ENCODE assay signal across 20 cellular contexts in the genomic region with DNA sequence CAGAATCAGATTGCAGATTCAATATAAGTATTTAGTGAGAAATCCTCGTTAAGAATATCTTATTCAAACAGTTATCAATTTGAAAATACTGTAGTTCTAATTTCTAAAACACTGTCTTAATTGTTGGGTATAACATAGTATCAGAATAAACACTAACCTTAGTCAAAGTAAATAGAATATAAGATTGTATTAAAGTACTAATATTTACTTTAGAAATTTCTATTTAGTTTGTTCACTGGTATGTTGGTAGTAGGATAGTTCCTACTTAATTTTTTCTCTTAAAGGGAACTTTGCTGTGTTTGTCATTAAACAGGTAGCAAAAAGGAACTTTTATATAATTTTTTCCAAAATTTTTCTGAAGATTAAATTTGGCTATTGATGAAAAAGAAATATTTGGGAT. TPM values are rescaled to one million over a fixed set of nuclear protein-coding genes. Genes with fewer than 3 reads are reported as not detected.
DNase-seq lines count a peak whose midpoint lies in the region; ATAC-seq, FAIRE-seq and TF ChIP-seq lines count a peak whose summit lies in the region.
"Had no signal": no experiment of that assay in that cellular context is flagged by ENCODE, and none has a peak within 500 bp of the region (broad histone marks: within the 10 kb centered on the region; RNA-seq: fewer than 3 reads in every experiment).

No MANE protein-coding gene starts in this region.

- WGBS in right cardiac atrium, result 79% methylated on average over 1 of the region's 1 CpG
- 69 to 81% (median 78%) methylated on average over 1 of the region's 1 CpG for WGBS in psoas muscle, 3 donors

- intact Hi-C loops in left ventricle myocardium inferior (cut with micrococcal nuclease), result no loop called here
- intact Hi-C loops in right cardiac atrium (cut with DNase I), result no loop called here
- intact Hi-C loops in psoas muscle (cut with DNase I), result no loop called here

- peak; percentile 45 for FAIRE-seq in colon (lab: Jason Lieb, UNC)
- FAIRE-seq: GM12891, GM18507, H54 had no signal

- TF ChIP-seq CTCF in left ventricle myocardium inferior (IDR thresholded peaks at IDR 0.05; ENCODE audit: borderline replicate concordance) (no peak), psoas muscle (IDR thresholded peaks at IDR 0.05) (no peak)

- H3K4me3 ChIP-seq in left ventricle myocardium inferior (no peak overlapping the region), right cardiac atrium (ENCODE audit: low read length) (no peak overlapping the region), psoas muscle (no peak overlapping the region)
- H3K4me3 ChIP-seq: BLaER1, HAP-1 had no signal

- H3K36me3 ChIP-seq in left ventricle myocardium inferior (no peaks in the 10 kb centered on the region), psoas muscle (ENCODE audit: insufficient read depth in 1 of 2, low read depth in 1 of 2) (no peaks in the 10 kb centered on the region)
- H3K36me3 ChIP-seq: HAP-1 had no signal

- H3K27me3 ChIP-seq in left ventricle myocardium inferior (ENCODE audit: low read depth), result no peaks in the 10 kb centered on the region
- H3K27me3 ChIP-seq in right cardiac atrium (ENCODE audit: control insufficient read depth, insufficient read depth), result no peaks in the 10 kb centered on the region
- H3K27me3 ChIP-seq in psoas muscle (ENCODE audit: insufficient read depth in 3 of 3, low read length in 2 of 3), result no peaks in the 10 kb centered on the region
- H3K27me3 ChIP-seq: BLaER1 had no signal

- no peaks in the 10 kb centered on the region for H3K9me3 ChIP-seq in left ventricle myocardium inferior (replicated peaks)
- H3K9me3 ChIP-seq in right cardiac atrium (ENCODE audit: control insufficient read depth, low read length), result no peaks in the 10 kb centered on the region
- H3K9me3 ChIP-seq in psoas muscle, result no peaks in the 10 kb centered on the region
- H3K9me3 ChIP-seq: BLaER1, Caco-2, HAP-1 had no signal

- peaks cover 31% of the 10 kb centered on the region for H3K4me1 ChIP-seq in left ventricle myocardium inferior
- H3K4me1 ChIP-seq in right cardiac atrium (ENCODE audit: control insufficient read depth, insufficient read depth, low read length), result no peaks in the 10 kb centered on the region
- peaks cover 22% of the 10 kb centered on the region for H3K4me1 ChIP-seq in psoas muscle
- H3K4me1 ChIP-seq: BLaER1, Caco-2, HAP-1 had no signal

- H3K27ac ChIP-seq in left ventricle myocardium inferior (replicated peaks) (peak overlapping the region; percentile 74), right cardiac atrium (ENCODE audit: low read length) (no peak overlapping the region), psoas muscle (peak overlapping the region; percentile 51)
- H3K27ac ChIP-seq: BLaER1, C4-2B had no signal

- DNase-seq in left ventricle myocardium inferior (no peak), right cardiac atrium (no peak), psoas muscle (no peak)
- DNase-seq in activated naive CD4-positive, alpha-beta T cell treated with anti-CD3 and anti-CD28 coated beads, Interleukin-2, amount 50 U/mL, for 16 hours, result no peak
- DNase-seq: Caco-2; CD4-positive, CD25-positive, alpha-beta regulatory T cell; CD8-positive, alpha-beta T cell; DMS153; DMS79 treated with DMSO at 0.1 percent for 48 hours; GF-D8; GOT3; HFFc6 had no signal

- no peak for ATAC-seq in right cardiac atrium
- ATAC-seq in psoas muscle, result no peak
- no peak for ATAC-seq in HG03469 (IDR thresholded peaks at IDR 0.05; ENCODE audit: unreplicated experiment)
- ATAC-seq: CD8-positive, alpha-beta T cell had no signal

RNA-seq across cellular contexts. Expression of gene FAM174A, which starts 42.3 kb away (rescaled TPM):
- 20.6 TPM for total RNA-seq in left ventricle myocardium inferior
- total RNA-seq in right cardiac atrium, result 10 to 100 TPM; 17.1 to 21.2 (median 18.6) TPM
- polyA plus RNA-seq in right cardiac atrium, result 25.2 TPM
- 10 to 100 TPM; 30.6 to 39.1 (median 35.0) TPM for total RNA-seq in psoas muscle
- 10 to 100 TPM; 37.5 to 55.1 (median 46.6) TPM for polyA plus RNA-seq in psoas muscle
